9 cellular contexts compared by ENCODE assay signal in genomic region chr20:23831961-23832360, GRCh38. TPM values are rescaled to one million over a fixed set of nuclear protein-coding genes. Genes with fewer than 3 reads are reported as not detected.
DNase-seq lines count a peak whose midpoint lies in the region; FAIRE-seq and TF ChIP-seq lines count a peak whose summit lies in the region.
"Not testable (repeated sequence)": the region's sequence is repeated elsewhere in the genome, so short reads cannot be mapped to it uniquely, and the experiment has no call there.
"Had no signal": no experiment of that assay in that cellular context is flagged by ENCODE, and none has a peak within 500 bp of the region (broad histone marks: within the 10 kb centered on the region; RNA-seq: fewer than 3 reads in every experiment).

No MANE protein-coding gene starts in this region.

- not testable (repeated sequence) for H3K36me3 Mint-ChIP-seq in astrocyte (ENCODE audit: low read depth, unreplicated experiment)

- peak overlapping the region; percentile 85 for H3K27ac Mint-ChIP-seq in astrocyte (ENCODE audit: unreplicated experiment)

- TF ChIP-seq CTCF in HFF-Myc (IDR thresholded peaks at IDR 0.05; ENCODE audit: low read depth, low read length, missing control alignments); astrocyte (IDR thresholded peaks at IDR 0.05; ENCODE audit: insufficient read depth, low read depth, low read length): not testable (repeated sequence)

- H3K4me3 ChIP-seq in HFF-Myc (replicated peaks; ENCODE audit: low read depth, low read length); astrocyte (ENCODE audit: insufficient read depth, low read depth, low read length): not testable (repeated sequence)

- FAIRE-seq in astrocyte (lab: Jason Lieb, UNC): not testable (repeated sequence)

- H3K9me3 ChIP-seq in astrocyte (ENCODE audit: insufficient read depth, low read depth, low read length): not testable (repeated sequence)

- peaks cover 27% of the 10 kb centered on the region for H3K4me1 Mint-ChIP-seq in astrocyte (ENCODE audit: low read depth, unreplicated experiment)

- not testable (repeated sequence) for H3K9me3 Mint-ChIP-seq in astrocyte (ENCODE audit: unreplicated experiment)

- H3K79me2 ChIP-seq in astrocyte (ENCODE audit: insufficient read depth, low read length): not testable (repeated sequence)

- not testable (repeated sequence) for H3K4me2 ChIP-seq in astrocyte (ENCODE audit: low read length)

- not testable (repeated sequence) for H3K36me3 ChIP-seq in astrocyte (ENCODE audit: insufficient read depth, low read length)

- not testable (repeated sequence) for H3K4me1 ChIP-seq in astrocyte (ENCODE audit: insufficient read depth, low read length)

- not testable (repeated sequence) for H2AFZ ChIP-seq in astrocyte (ENCODE audit: low read depth, low read length)

- H3K27ac ChIP-seq in astrocyte (ENCODE audit: low read depth, low read length): not testable (repeated sequence)

- DNase-seq in AG20443 (ENCODE audit: low spot score) (peak; percentile 63), HFF-Myc (ENCODE audit: extremely low read depth, low read depth) (peak; percentile 19), fibroblast of gingiva (ENCODE audit: low read depth) (peak; percentile 35), iris pigment epithelial cell (ENCODE audit: low read depth) (peak; percentile 49), renal cortical epithelial cell (ENCODE audit: low read depth) (peak; percentile 16)
- peak; percentile 11 for DNase-seq in NK-92 treated with Interleukin-12 subunit alpha and Interleukin-12 subunit beta, amount 100 ng/mL, for 24 hours (lab: John Stamatoyannopoulos, UW)
- not testable (repeated sequence) for DNase-seq in astrocyte (ENCODE audit: low read depth)

- H3K27me3 Mint-ChIP-seq in astrocyte (ENCODE audit: low read depth, unreplicated experiment): not testable (repeated sequence)

- not testable (repeated sequence) for H4K20me1 ChIP-seq in astrocyte (ENCODE audit: insufficient read depth, low read length)

- not testable (repeated sequence) for H3K9ac ChIP-seq in astrocyte (ENCODE audit: low read length)

- H3K27me3 ChIP-seq in astrocyte (ENCODE audit: insufficient read depth, low read length): not testable (repeated sequence)

- not testable (repeated sequence) for H3K4me3 Mint-ChIP-seq in astrocyte (ENCODE audit: unreplicated experiment)

RNA-seq across cellular contexts. Expression of gene CST2, which starts 5.4 kb away (rescaled TPM):
- total RNA-seq in astrocyte: 1.7 and 2.9 TPM in 2 replicates
- not detected in 2 replicates for total RNA-seq in renal cortical epithelial cell
- total RNA-seq: Caco-2, HT-29 had no signal

RNA-seq across cellular contexts. Expression of gene CST5, which starts 47.6 kb away (rescaled TPM):
- total RNA-seq in astrocyte (0.41 and 0.50 TPM in 2 replicates), renal cortical epithelial cell (not detected in 2 replicates)
- total RNA-seq: Caco-2, HT-29 had no signal
